ENCODE assay signal across 29 cellular contexts in genomic region chr18:46829947-46830346, GRCh38.
"Had no signal": no experiment of that assay in that cellular context is flagged by ENCODE, and none has a peak within 500 bp of the region (broad histone marks: within the 10 kb centered on the region; RNA-seq: fewer than 3 reads in every experiment).

No MANE protein-coding gene starts in this region.

- H3K9me3 ChIP-seq: ascending aorta, body of pancreas, Peyer's patch, SJCRH30, SK-N-SH had no signal

- FAIRE-seq: bronchial epithelial cell had no signal

- H3K4me3 ChIP-seq: ascending aorta, body of pancreas, Peyer's patch, SJCRH30 had no signal

- ATAC-seq: activated CD4-positive, CD25-positive, alpha-beta regulatory T cell treated with anti-CD3 and anti-CD28 coated beads, Interleukin-2, amount 50 U/mL, for 24 hours; activated CD8-positive, alpha-beta T cell treated with anti-CD3 and anti-CD28 coated beads for 36 hours; activated T-cell treated with anti-CD3 and anti-CD28 coated beads, Interleukin-2, amount 50 U/mL, for 72 hours; body of pancreas had no signal

- H3K4me1 ChIP-seq: ascending aorta, Peyer's patch, SJCRH30 had no signal

- DNase-seq: activated CD4-positive, alpha-beta T cell treated with anti-CD3 and anti-CD28 coated beads for 4 hours; activated CD8-positive, alpha-beta memory T cell treated with anti-CD3 and anti-CD28 coated beads, Interleukin-2, amount 50 U/mL, for 4 hours; activated CD8-positive, alpha-beta T cell treated with anti-CD3 and anti-CD28 coated beads for 36 hours; activated naive CD4-positive, alpha-beta T cell treated with anti-CD3 and anti-CD28 coated beads, Interleukin-2, amount 50 U/mL, for 16 hours; activated naive CD8-positive, alpha-beta T cell treated with anti-CD3 and anti-CD28 coated beads, Interleukin-2, amount 10 ng/mL, durations not matched to agents 7 days and 5 days; activated T-cell treated with anti-CD3 and anti-CD28 coated beads, Interleukin-2, amount 50 U/mL, for 72 hours; body of pancreas; central memory CD4-positive, alpha-beta T cell; MM.1S; NCI-H1105; NCI-H1436; NCI-H1694 treated with DMSO at 0.1 percent for 48 hours; NCI-H2029 treated with DMSO at 0.1 percent for 48 hours; NCI-H2171; NCI-H2227 treated with DMSO at 0.1 percent for 48 hours; NCI-H446 treated with DMSO at 0.1 percent for 48 hours; NCI-H526 treated with DMSO at 0.1 percent for 48 hours; NK-92 treated with Interleukin-12 subunit alpha and Interleukin-12 subunit beta, amount 100 ng/mL, for 24 hours; Peyer's patch; Right ventricle myocardium superior; SJCRH30; SK-N-SH; T-helper 1 cell; WERI-Rb-1 had no signal

- H3K27ac ChIP-seq: ascending aorta, body of pancreas, KMS-11, Peyer's patch, RWPE1, SJCRH30, WERI-Rb-1 had no signal

- H3K9me2 ChIP-seq: SK-N-SH had no signal

- H3K27me3 ChIP-seq: ascending aorta, body of pancreas, Peyer's patch, SJCRH30 had no signal

- H3K9ac ChIP-seq: KMS-11, SK-N-SH had no signal

- H3K4me2 ChIP-seq: KMS-11, SK-N-SH had no signal
